Comparison of ENCODE assay signal across 8 cellular contexts in genomic region chr7:112790651-112790973, GRCh38. TPM values are rescaled to one million over a fixed set of nuclear protein-coding genes. Genes with fewer than 3 reads are reported as not detected.
DNase-seq lines count a peak whose midpoint lies in the region; ATAC-seq and TF ChIP-seq lines count a peak whose summit lies in the region.

No MANE protein-coding gene starts in this region.

- H3K27ac ChIP-seq in HUES48 (ENCODE audit: low read depth, low read length): no peak overlapping the region
- H3K27ac ChIP-seq in upper lobe of right lung: peak overlapping the region; percentile 94

- WGBS in lower leg skin, 2 donors: 11 to 22% methylated on average over 9 to 10 of the region's 11 CpGs

- DNase-seq in astrocyte of the spinal cord (ENCODE audit: low read depth, low spot score) (no peak), lower leg skin (ENCODE audit: low spot score in 2 of 2) (no peak), upper lobe of right lung (no peak), glomerular visceral epithelial cell (ENCODE audit: extremely low spot score) (no peak)
- DNase-seq in activated CD4-positive, CD25-positive, alpha-beta regulatory T cell treated with anti-CD3 and anti-CD28 coated beads, Interleukin-2, amount 50 U/mL, for 72 hours: no peak

- in situ Hi-C loops in astrocyte of the spinal cord (cut with HindIII; ENCODE audit: low sequenced_read_pairs): no loop called here

- H3K36me3 ChIP-seq in HUES48 (ENCODE audit: control insufficient read depth, insufficient read depth, low read length) (no peaks in the 10 kb centered on the region), upper lobe of right lung (no peaks in the 10 kb centered on the region)

- ATAC-seq in GM21447 (IDR thresholded peaks at IDR 0.05; ENCODE audit: unreplicated experiment) (peak; percentile 68), upper lobe of right lung (peak; percentile 52)

- intact Hi-C loops in lower leg skin (cut with DNase I; ENCODE audit: low total_unique reads) (no loop called here), upper lobe of right lung (cut with DNase I) (no loop called here)

- peak overlapping the region; percentile 79 for H3K4me3 ChIP-seq in GM08714 (ENCODE audit: low read length)
- peak overlapping the region; percentile 77 for H3K4me3 ChIP-seq in HUES48 (ENCODE audit: low read depth, low read length)
- peak overlapping the region; percentile 81 for H3K4me3 ChIP-seq in astrocyte of the spinal cord (ENCODE audit: low read depth, low read length)
- H3K4me3 ChIP-seq in lower leg skin (ENCODE audit: low read depth, poor library complexity, severe bottlenecking): peak overlapping the region; percentile 84
- peak overlapping the region; percentile 76 for H3K4me3 ChIP-seq in upper lobe of right lung

- H3K27me3 ChIP-seq in HUES48 (ENCODE audit: control insufficient read depth, insufficient read depth, low read length): no peaks in the 10 kb centered on the region
- H3K27me3 ChIP-seq in upper lobe of right lung: no peaks in the 10 kb centered on the region

- H3K9ac ChIP-seq in HUES48 (ENCODE audit: low read depth, low read length): peak overlapping the region; percentile 90; the same call in 1 of the 2 replicates

- no peak for TF ChIP-seq POLR2A in lower leg skin (IDR thresholded peaks at IDR 0.05)

- TF ChIP-seq CTCF in astrocyte of the spinal cord (IDR thresholded peaks at IDR 0.05; ENCODE audit: low read depth, low read length) (no peak), lower leg skin (IDR thresholded peaks at IDR 0.05) (no peak), upper lobe of right lung (IDR thresholded peaks at IDR 0.05) (no peak)

- H3K4me1 ChIP-seq in HUES48 (ENCODE audit: control insufficient read depth, insufficient read depth, low read length): 0 out of 2 replicates have a peak, but pooled peaks cover 5% of the 10 kb centered on the region
- H3K4me1 ChIP-seq in upper lobe of right lung: peaks cover 13% of the 10 kb centered on the region

- H3K9me3 ChIP-seq in HUES48 (ENCODE audit: control insufficient read depth, insufficient read depth, low read length): no peaks in the 10 kb centered on the region
- H3K9me3 ChIP-seq in upper lobe of right lung: no peaks in the 10 kb centered on the region

RNA-seq across cellular contexts. Expression of gene TMEM168, which starts 0.4 kb away (rescaled TPM):
- 10 to 100 TPM; 19.0 to 27.1 (median 24.9) TPM for total RNA-seq in lower leg skin
- 26.3 TPM for total RNA-seq in upper lobe of right lung
